In the genomic region with DNA sequence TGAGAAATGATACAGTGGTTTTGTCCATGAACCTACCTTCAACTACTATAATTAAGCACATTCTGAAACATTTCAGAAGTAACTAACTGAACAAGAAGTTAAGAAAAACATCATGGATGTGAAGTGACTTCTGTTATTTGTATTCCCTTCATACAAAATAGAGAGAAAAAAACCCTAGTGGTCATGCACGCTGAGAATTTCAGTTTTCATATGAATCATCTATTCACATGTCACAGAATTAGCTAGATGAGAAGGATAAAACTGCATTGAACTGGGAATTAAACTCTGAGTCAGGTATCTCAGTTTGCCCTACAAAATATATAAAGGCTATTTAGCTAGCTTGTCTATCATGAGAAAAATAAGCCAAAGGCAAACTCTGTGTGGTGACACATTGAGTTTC, we compare ENCODE assay signal across 15 cellular contexts.
DNase-seq lines count a peak whose midpoint lies in the region; ATAC-seq and TF ChIP-seq lines count a peak whose summit lies in the region.
"Had no signal": no experiment of that assay in that cellular context is flagged by ENCODE, and none has a peak within 500 bp of the region (broad histone marks: within the 10 kb centered on the region; RNA-seq: fewer than 3 reads in every experiment).

No MANE protein-coding gene starts in this region.

- peak; percentile 69 for ATAC-seq in GM19455 (IDR thresholded peaks at IDR 0.05; ENCODE audit: unreplicated experiment)
- peak; percentile 77 for ATAC-seq in HG02763 (IDR thresholded peaks at IDR 0.05; ENCODE audit: unreplicated experiment)
- ATAC-seq in HG03378 (IDR thresholded peaks at IDR 0.05; ENCODE audit: unreplicated experiment), result peak; percentile 92
- ATAC-seq in Right ventricle myocardium inferior, result no peak

- TF ChIP-seq CTCF in GM12864 (IDR thresholded peaks at IDR 0.05; ENCODE audit: low read depth, low read length, missing control alignments), result no peak

- DNase-seq in GM12864 (ENCODE audit: low read depth) (peak; percentile 8), Right ventricle myocardium inferior (ENCODE audit: missing footprints) (no peak), DMS153 treated with DMSO at 0.1 percent for 48 hours (lab: John Stamatoyannopoulos, UW; ENCODE audit: unreplicated experiment) (no peak), pons (ENCODE audit: low spot score) (no peak)
- DNase-seq in stimulated activated CD4-positive, alpha-beta T cell treated with anti-CD3 and anti-CD28 coated beads, Interleukin-2, amount 100 ng/mL, for 48 hours, result no peak
- DNase-seq: activated CD4-positive, alpha-beta T cell treated with anti-CD3 and anti-CD28 coated beads, Interleukin-2, amount 50 U/mL, for 1 hour; dermis blood vessel endothelial cell; NCI-H1092 treated with DMSO at 0.1 percent for 48 hours; NCI-H510A; RPMI8226; trophoblast cell had no signal

- H3K4me3 ChIP-seq in GM12864 (ENCODE audit: low read depth, low read length), result no peak overlapping the region
- H3K4me3 ChIP-seq: ascending aorta had no signal

- intact Hi-C loops in Right ventricle myocardium inferior (cut with DNase I), result no loop called here
